Comparison of ENCODE assay signal across 20 cellular contexts in genomic region chr6:878179-878578, GRCh38.
"Had no signal": no experiment of that assay in that cellular context is flagged by ENCODE, and none has a peak within 500 bp of the region (broad histone marks: within the 10 kb centered on the region; RNA-seq: fewer than 3 reads in every experiment).

No MANE protein-coding gene starts in this region.

- H3K4me2 ChIP-seq: hepatocyte had no signal

- H3K36me3 ChIP-seq: brain microvascular endothelial cell, left lung, prostate gland, thyroid gland had no signal

- H2AFZ ChIP-seq: hepatocyte had no signal

- H3K27ac ChIP-seq: brain microvascular endothelial cell, hepatocyte, left lung, prostate gland, thyroid gland, VCaP had no signal

- H3K27me3 ChIP-seq: brain microvascular endothelial cell, hepatocyte, thyroid gland had no signal

- DNase-seq: activated gamma-delta T cell treated with Interleukin-2 at 50 U/mL for 16 hours; activated T-cell treated with anti-CD3 and anti-CD28 coated beads, Interleukin-2, amount 50 U/mL, for 1 hour; aorta; brain microvascular endothelial cell; central memory CD4-positive, alpha-beta T cell; dermis blood vessel endothelial cell; effector CD8-positive, alpha-beta T cell; erythroblast; foreskin melanocyte; glutamatergic neuron; immature natural killer cell; left lung; naive thymus-derived CD8-positive, alpha-beta T cell; substantia nigra; thyroid gland had no signal

- H3K79me2 ChIP-seq: hepatocyte had no signal

- H3K4me1 ChIP-seq: left lung, prostate gland, thyroid gland had no signal

- ATAC-seq: activated CD4-positive, CD25-positive, alpha-beta regulatory T cell treated with anti-CD3 and anti-CD28 coated beads, Interleukin-2, amount 50 U/mL, for 24 hours; left lung; naive thymus-derived CD8-positive, alpha-beta T cell had no signal

- H3K9me3 ChIP-seq: left lung, prostate gland, thyroid gland had no signal

- H3K4me3 ChIP-seq: hepatocyte, left lung, lung, prostate gland, thyroid gland had no signal
